ENCODE assay signal across 8 cellular contexts in genomic region chr2:30217644-30218361, GRCh38. TPM values are rescaled to one million over a fixed set of nuclear protein-coding genes. Genes with fewer than 3 reads are reported as not detected.
DNase-seq lines count a peak whose midpoint lies in the region; ATAC-seq and TF ChIP-seq lines count a peak whose summit lies in the region.
"Had no signal": no experiment of that assay in that cellular context is flagged by ENCODE, and none has a peak within 500 bp of the region (broad histone marks: within the 10 kb centered on the region; RNA-seq: fewer than 3 reads in every experiment).

No MANE protein-coding gene starts in this region.

- peak overlapping the region; percentile 73 for H2AFZ ChIP-seq in smooth muscle cell (ENCODE audit: low read depth)

- CTCF ChIA-PET in HEK293 (lab: Yijun Ruan, JAX), result interaction anchor here (0.6 to 1.7 kb wide), 5 partner anchors 9 to 1114 kb away, joined by 3 to 8 read pairs (median 4); no protein-coding TSS in a partner anchor

- in situ Hi-C loops in brain microvascular endothelial cell (cut with HindIII; ENCODE audit: low pct_ligation_motif_present, low sequenced_read_pairs), result no loop called here

- H3K9ac ChIP-seq in smooth muscle cell (ENCODE audit: low read depth), result no peak overlapping the region

- POLR2A ChIA-PET in HEK293 (lab: Yijun Ruan, JAX), result interaction anchor here (0.9 to 1.0 kb wide), 2 partner anchors 15 to 16 kb away, joined by 3 read pairs; no protein-coding TSS in a partner anchor

- H3K9me3 ChIP-seq in HEK293 (ENCODE audit: control insufficient read depth, insufficient read depth, low read depth, low read length) (no peaks in the 10 kb centered on the region), smooth muscle cell (replicated peaks; ENCODE audit: low read depth) (no peaks in the 10 kb centered on the region)

- peak overlapping the region; percentile 47 for H3K4me2 ChIP-seq in smooth muscle cell

- peak; percentile 73 for ATAC-seq in esophagus mucosa

- no peak overlapping the region for H3K4me3 ChIP-seq in HEK293 (ENCODE audit: low read depth, low read length)
- H3K4me3 ChIP-seq in smooth muscle cell, result no peak overlapping the region
- H3K4me3 ChIP-seq in brain microvascular endothelial cell (ENCODE audit: low read depth, low read length), result no peak overlapping the region

- H3K4me1 ChIP-seq in HEK293 (ENCODE audit: control insufficient read depth, insufficient read depth, low read length), result no peaks in the 10 kb centered on the region
- peaks cover 5% of the 10 kb centered on the region for H3K4me1 ChIP-seq in smooth muscle cell (ENCODE audit: low read depth)

- no peaks in the 10 kb centered on the region for H3K36me3 ChIP-seq in HEK293 (ENCODE audit: control insufficient read depth in 2 of 2, insufficient read depth in 1 of 2, low read length in 2 of 2)
- H3K36me3 ChIP-seq in smooth muscle cell (ENCODE audit: low read depth), result no peaks in the 10 kb centered on the region
- H3K36me3 ChIP-seq in brain microvascular endothelial cell (replicated peaks), result no peaks in the 10 kb centered on the region

- no peaks in the 10 kb centered on the region for H4K20me1 ChIP-seq in smooth muscle cell (ENCODE audit: low read depth)

- H3K27me3 ChIP-seq in smooth muscle cell (ENCODE audit: low read depth) (peaks cover 3% of the 10 kb centered on the region), brain microvascular endothelial cell (replicated peaks) (no peaks in the 10 kb centered on the region)

- H3F3A ChIP-seq in smooth muscle cell (ENCODE audit: low read depth), result no peaks in the 10 kb centered on the region

- H3K79me2 ChIP-seq in smooth muscle cell (ENCODE audit: low read depth), result no peaks in the 10 kb centered on the region

- TF ChIP-seq CTCF in HEK293 (tag by site-specific recombination; IDR thresholded peaks at IDR 0.05) (no peak), smooth muscle cell (IDR thresholded peaks at IDR 0.05; ENCODE audit: borderline replicate concordance, insufficient read depth, poor library complexity, severe bottlenecking) (no peak), brain microvascular endothelial cell (IDR thresholded peaks at IDR 0.05; ENCODE audit: low read depth, low read length, missing control alignments) (no peak)

- WGBS in smooth muscle cell (ENCODE audit: low lambda C conversion rate), result 44% methylated on average over 11 of the region's 11 CpGs

- DNase-seq in NCI-H2196 treated with DMSO at 0.1 percent for 48 hours (lab: John Stamatoyannopoulos, UW; ENCODE audit: unreplicated experiment) (peak; percentile 90), smooth muscle cell (lab: John Stamatoyannopoulos, UW; ENCODE audit: unreplicated experiment) (no peak), brain microvascular endothelial cell (no peak), AG20443 (ENCODE audit: low spot score) (no peak), NCI-H82 treated with DMSO at 0.1 percent for 48 hours (lab: John Stamatoyannopoulos, UW; ENCODE audit: unreplicated experiment) (no peak)
- DNase-seq: stimulated activated CD4-positive, alpha-beta T cell treated with anti-CD3 and anti-CD28 coated beads, Interleukin-12 subunit alpha, Interleukin-12 subunit beta, amount 100 ng/mL, for 4 hours had no signal

- H3K27ac ChIP-seq in HEK293 (ENCODE audit: extremely low read depth, low read depth, low read length) (no peak overlapping the region), smooth muscle cell (ENCODE audit: low read depth) (peak overlapping the region; percentile 59), brain microvascular endothelial cell (no peak overlapping the region)

TF ChIP-seq in HEK293, 187 proteins besides CTCF, POLR2A, EP300 and RAD21:
- peak; percentile 63; the same call in 1 of the 2 replicates for TF ChIP-seq ATF2 (tag by site-specific recombination; IDR thresholded peaks at IDR 0.05; ENCODE audit: low read depth)
- TF ChIP-seq ZFHX2 (tag by site-specific recombination; conservative IDR thresholded peaks at IDR 0.05), result peak; percentile 44
- TF ChIP-seq ZNF391 (tag by site-specific recombination; IDR thresholded peaks at IDR 0.05; ENCODE audit: borderline replicate concordance, low read depth), result no peak
- no peak for TF ChIP-seq ZNF624 (tag by site-specific recombination; IDR thresholded peaks at IDR 0.05)
TF ChIP-seq in HEK293: peak in this region for 2.

RNA-seq across cellular contexts. Expression of gene LBH, which starts 13.5 kb away (rescaled TPM):
- total RNA-seq in esophagus mucosa (4.0 TPM), smooth muscle cell (31.0 and 48.1 TPM in 2 replicates)
- 33.9 and 35.2 TPM in 2 replicates for polyA plus RNA-seq in smooth muscle cell
